ENCODE assay signal across 33 cellular contexts in genomic region chr12:95134085-95134484, GRCh38.
"Had no signal": no experiment of that assay in that cellular context is flagged by ENCODE, and none has a peak within 500 bp of the region (broad histone marks: within the 10 kb centered on the region; RNA-seq: fewer than 3 reads in every experiment).

No MANE protein-coding gene starts in this region.

- DNase-seq: activated effector memory CD4-positive, alpha-beta T cell treated with anti-CD3 and anti-CD28 coated beads, Interleukin-2, amount 50 U/mL, for 16 hours; activated effector memory CD4-positive, alpha-beta T cell treated with Interleukin-2 at 50 U/mL for 16 hours; activated gamma-delta T cell; activated gamma-delta T cell treated with Interleukin-2 at 50 U/mL for 16 hours; activated naive CD4-positive, alpha-beta T cell; activated naive CD4-positive, alpha-beta T cell treated with anti-CD3 and anti-CD28 coated beads for 36 hours; activated naive CD4-positive, alpha-beta T cell treated with anti-CD3 and anti-CD28 coated beads, Interleukin-2, amount 10 ng/mL, durations not matched to agents 7 days and 5 days; activated naive CD4-positive, alpha-beta T cell treated with anti-CD3 and anti-CD28 coated beads, Interleukin-2, amount 50 U/mL, for 16 hours; activated naive CD4-positive, alpha-beta T cell treated with Interleukin-2 at 50 U/mL for 16 hours; activated naive CD8-positive, alpha-beta T cell treated with anti-CD3 and anti-CD28 coated beads for 36 hours; activated naive CD8-positive, alpha-beta T cell treated with anti-CD3 and anti-CD28 coated beads, Interleukin-2, amount 10 ng/mL, durations not matched to agents 7 days and 5 days; activated naive CD8-positive, alpha-beta T cell treated with anti-CD3 and anti-CD28 coated beads, Interleukin-2, amount 50 U/mL, for 24 hours; activated T-cell treated with anti-CD3 and anti-CD28 coated beads for 4 hours; activated T-cell treated with anti-CD3 and anti-CD28 coated beads, Interleukin-2, amount 50 U/mL, for 1 hour; activated T-cell treated with anti-CD3 and anti-CD28 coated beads, Interleukin-2, amount 50 U/mL, for 24 hours; activated T-cell treated with anti-CD3 and anti-CD28 coated beads, Interleukin-2, amount 50 U/mL, for 4 hours; activated T-cell treated with anti-CD3 and anti-CD28 coated beads, Interleukin-2, amount 50 U/mL, for 48 hours; activated T-cell treated with anti-CD3 and anti-CD28 coated beads, Interleukin-2, amount 50 U/mL, for 72 hours; adrenal gland; amniotic stem cell; amygdala; anterior cingulate cortex; aorta; body of pancreas; brain microvascular endothelial cell; caudate nucleus; central memory CD4-positive, alpha-beta T cell; cerebellar nuclear complex had no signal

- H3K27ac ChIP-seq: adrenal gland, ascending aorta, body of pancreas, brain microvascular endothelial cell, breast epithelium, cardiac muscle cell had no signal

- H3K4me3 ChIP-seq: adrenal gland, ascending aorta, body of pancreas, breast epithelium, cardiac muscle cell had no signal

- H3K9me3 ChIP-seq: adrenal gland, ascending aorta, body of pancreas, breast epithelium had no signal

- H3K4me1 ChIP-seq: body of pancreas, breast epithelium had no signal

- H3K27me3 ChIP-seq: adrenal gland, ascending aorta, body of pancreas, brain microvascular endothelial cell, breast epithelium, cardiac muscle cell had no signal

- ATAC-seq: activated naive CD4-positive, alpha-beta T cell treated with anti-CD3 and anti-CD28 coated beads, Interleukin-2, amount 50 U/mL, for 72 hours; activated naive CD8-positive, alpha-beta T cell treated with anti-CD3 and anti-CD28 coated beads, Interleukin-2, amount 50 U/mL, for 24 hours; activated T-cell treated with anti-CD3 and anti-CD28 coated beads, Interleukin-2, amount 50 U/mL, for 4 hours; activated T-cell treated with anti-CD3 and anti-CD28 coated beads, Interleukin-2, amount 50 U/mL, for 72 hours; activated T-helper 17 cell treated with anti-CD3 and anti-CD28 coated beads, Interleukin-2, amount 50 U/mL, for 72 hours; body of pancreas had no signal

- H3K36me3 ChIP-seq: breast epithelium had no signal
